ENCODE assay signal across 1 cellular context in the genomic region with DNA sequence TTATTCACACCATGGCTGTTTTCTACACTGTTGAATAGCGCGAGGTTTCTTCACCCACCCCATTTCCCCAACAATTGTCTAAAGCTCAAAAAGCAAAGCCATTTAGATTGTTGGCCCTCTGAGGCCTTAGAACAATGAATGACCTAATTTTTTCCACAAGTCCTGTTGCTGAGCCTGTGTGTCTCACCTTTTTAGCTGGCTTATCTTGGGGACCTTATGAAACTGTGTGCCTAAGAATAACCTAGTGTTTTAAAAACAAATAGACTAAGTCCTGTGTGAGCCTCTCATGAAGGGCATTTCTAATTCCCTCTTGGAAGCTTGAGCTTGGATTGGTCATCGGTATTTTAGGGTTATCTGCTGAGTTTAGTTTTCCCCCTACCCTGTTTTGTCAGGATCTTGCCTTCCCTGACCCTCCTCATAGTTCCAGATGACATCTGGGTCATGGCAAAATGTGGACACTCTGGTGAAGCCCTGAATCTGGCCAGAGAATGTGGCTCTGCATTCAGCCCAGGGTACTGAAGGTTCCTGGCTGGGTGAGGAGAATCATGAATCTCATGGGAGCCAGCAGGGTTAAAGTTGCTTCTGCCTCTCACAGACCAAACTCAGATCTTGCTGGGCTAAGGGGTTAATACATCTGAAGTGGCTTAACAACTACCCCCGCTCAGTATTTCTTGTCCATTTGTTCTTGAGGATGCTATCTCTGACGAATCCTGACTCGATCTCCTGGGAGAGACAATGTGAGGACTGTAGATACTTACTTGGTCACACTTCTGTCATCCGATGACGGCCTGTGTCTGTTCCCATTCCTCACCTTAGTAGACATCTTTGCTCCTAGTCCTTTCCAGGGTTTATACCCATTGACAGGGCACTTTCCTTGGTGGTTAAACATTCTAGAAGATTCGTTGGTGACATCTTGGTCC.
TF ChIP-seq lines count a peak whose summit lies in the region.

No MANE protein-coding gene starts in this region.

TF ChIP-seq in HepG2, 621 proteins besides CTCF, POLR2A, EP300 and RAD21 (continued from another document and continues in another):
- TF ChIP-seq ZNF382 (CRISPR knock-in tag; IDR thresholded peaks at IDR 0.05; ENCODE audit: borderline replicate concordance) (no peak), ZSCAN20 (CRISPR knock-in tag; IDR thresholded peaks at IDR 0.05; ENCODE audit: borderline replicate concordance) (peak; percentile 72; the same call in 1 of the 2 replicates), ASH2L (IDR thresholded peaks at IDR 0.05; ENCODE audit: insufficient read length, low read depth, low read length) (no peak), FOXA3 (CRISPR knock-in tag; IDR thresholded peaks at IDR 0.05) (peak; percentile 70), ZNF709 (CRISPR knock-in tag; IDR thresholded peaks at IDR 0.05) (no peak), GZF1 (CRISPR knock-in tag; IDR thresholded peaks at IDR 0.05) (peak; percentile 66; the same call in 1 of the 2 replicates), HNF1B (CRISPR knock-in tag; IDR thresholded peaks at IDR 0.05) (peak; percentile 69), PHF20 (CRISPR knock-in tag; IDR thresholded peaks at IDR 0.05) (no peak), TP53 (CRISPR knock-in tag; conservative IDR thresholded peaks at IDR 0.05) (peak; percentile 24; the same call in 1 of the 2 replicates), HOMEZ (CRISPR knock-in tag; IDR thresholded peaks at IDR 0.05; ENCODE audit: low read depth) (peak; percentile 65; the same call in 1 of the 2 replicates), ZNF136 (CRISPR knock-in tag; IDR thresholded peaks at IDR 0.05; ENCODE audit: low read depth) (no peak), FIP1L1 (IDR thresholded peaks at IDR 0.05; ENCODE audit: borderline replicate concordance, insufficient read depth, low read depth, low read length) (no peak), MAF1 (CRISPR knock-in tag; IDR thresholded peaks at IDR 0.05; ENCODE audit: borderline replicate concordance) (no peak), NFYC (CRISPR knock-in tag; IDR thresholded peaks at IDR 0.05) (peak; percentile 28; the same call in 1 of the 2 replicates), MEIS1 (CRISPR knock-in tag; IDR thresholded peaks at IDR 0.05; ENCODE audit: borderline replicate concordance) (no peak), DPF2 (CRISPR knock-in tag; IDR thresholded peaks at IDR 0.05; ENCODE audit: borderline replicate concordance, low read depth) (0 out of 2 replicates have a peak, but pooled peaks have one; percentile 13), ZBTB26 (CRISPR knock-in tag; IDR thresholded peaks at IDR 0.05; ENCODE audit: borderline replicate concordance) (no peak), ZBTB1 (CRISPR knock-in tag; IDR thresholded peaks at IDR 0.05; ENCODE audit: borderline replicate concordance) (no peak), SMAD1 (CRISPR knock-in tag; IDR thresholded peaks at IDR 0.05; ENCODE audit: borderline replicate concordance, low read depth) (no peak), CC2D1A (CRISPR knock-in tag; IDR thresholded peaks at IDR 0.05) (no peak), KAT8 (CRISPR knock-in tag; IDR thresholded peaks at IDR 0.05) (0 out of 2 replicates have a peak, but pooled peaks have one; percentile 19), TEAD3 (CRISPR knock-in tag; optimal IDR thresholded peaks at IDR 0.05; ENCODE audit: borderline replicate concordance) (peak; percentile 26), ZNF263 (CRISPR knock-in tag; IDR thresholded peaks at IDR 0.05) (no peak), RAD51 (IDR thresholded peaks at IDR 0.05; ENCODE audit: borderline replicate concordance) (no peak), IKZF1 (IDR thresholded peaks at IDR 0.05) (no peak), FOXO1 (CRISPR knock-in tag; IDR thresholded peaks at IDR 0.05) (peak; percentile 82), MED1 (CRISPR knock-in tag; IDR thresholded peaks at IDR 0.05) (peak; percentile 90), POLR2AphosphoS5 (IDR thresholded peaks at IDR 0.05; ENCODE audit: low read depth, low read length) (no peak), SCMH1 (CRISPR knock-in tag; IDR thresholded peaks at IDR 0.05; ENCODE audit: borderline replicate concordance) (no peak), ZSCAN12 (CRISPR knock-in tag; IDR thresholded peaks at IDR 0.05) (no peak), RARA (CRISPR knock-in tag; IDR thresholded peaks at IDR 0.05) (peak; percentile 70), ZNF567 (CRISPR knock-in tag; IDR thresholded peaks at IDR 0.05; ENCODE audit: borderline replicate concordance) (peak; percentile 66; the same call in 1 of the 2 replicates), WIZ (CRISPR knock-in tag; IDR thresholded peaks at IDR 0.05) (no peak), SNAPC2 (CRISPR knock-in tag; IDR thresholded peaks at IDR 0.05) (0 out of 2 replicates have a peak, but pooled peaks have one; percentile 43)
- TF ChIP-seq, protein P1, sequence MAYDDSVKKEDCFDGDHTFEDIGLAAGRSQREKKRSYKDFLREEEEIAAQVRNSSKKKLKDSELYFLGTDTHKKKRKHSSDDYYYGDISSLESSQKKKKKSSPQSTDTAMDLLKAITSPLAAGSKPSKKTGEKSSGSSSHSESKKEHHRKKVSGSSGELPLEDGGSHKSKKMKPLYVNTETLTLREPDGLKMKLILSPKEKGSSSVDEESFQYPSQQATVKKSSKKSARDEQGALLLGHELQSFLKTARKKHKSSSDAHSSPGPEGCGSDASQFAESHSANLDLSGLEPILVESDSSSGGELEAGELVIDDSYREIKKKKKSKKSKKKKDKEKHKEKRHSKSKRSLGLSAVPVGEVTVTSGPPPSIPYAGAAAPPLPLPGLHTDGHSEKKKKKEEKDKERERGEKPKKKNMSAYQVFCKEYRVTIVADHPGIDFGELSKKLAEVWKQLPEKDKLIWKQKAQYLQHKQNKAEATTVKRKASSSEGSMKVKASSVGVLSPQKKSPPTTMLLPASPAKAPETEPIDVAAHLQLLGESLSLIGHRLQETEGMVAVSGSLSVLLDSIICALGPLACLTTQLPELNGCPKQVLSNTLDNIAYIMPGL (CRISPR knock-in tag; IDR thresholded peaks at IDR 0.05; ENCODE audit: borderline replicate concordance in 1 of 2, low read depth in 1 of 2): no peak
- TF ChIP-seq, protein P2, sequence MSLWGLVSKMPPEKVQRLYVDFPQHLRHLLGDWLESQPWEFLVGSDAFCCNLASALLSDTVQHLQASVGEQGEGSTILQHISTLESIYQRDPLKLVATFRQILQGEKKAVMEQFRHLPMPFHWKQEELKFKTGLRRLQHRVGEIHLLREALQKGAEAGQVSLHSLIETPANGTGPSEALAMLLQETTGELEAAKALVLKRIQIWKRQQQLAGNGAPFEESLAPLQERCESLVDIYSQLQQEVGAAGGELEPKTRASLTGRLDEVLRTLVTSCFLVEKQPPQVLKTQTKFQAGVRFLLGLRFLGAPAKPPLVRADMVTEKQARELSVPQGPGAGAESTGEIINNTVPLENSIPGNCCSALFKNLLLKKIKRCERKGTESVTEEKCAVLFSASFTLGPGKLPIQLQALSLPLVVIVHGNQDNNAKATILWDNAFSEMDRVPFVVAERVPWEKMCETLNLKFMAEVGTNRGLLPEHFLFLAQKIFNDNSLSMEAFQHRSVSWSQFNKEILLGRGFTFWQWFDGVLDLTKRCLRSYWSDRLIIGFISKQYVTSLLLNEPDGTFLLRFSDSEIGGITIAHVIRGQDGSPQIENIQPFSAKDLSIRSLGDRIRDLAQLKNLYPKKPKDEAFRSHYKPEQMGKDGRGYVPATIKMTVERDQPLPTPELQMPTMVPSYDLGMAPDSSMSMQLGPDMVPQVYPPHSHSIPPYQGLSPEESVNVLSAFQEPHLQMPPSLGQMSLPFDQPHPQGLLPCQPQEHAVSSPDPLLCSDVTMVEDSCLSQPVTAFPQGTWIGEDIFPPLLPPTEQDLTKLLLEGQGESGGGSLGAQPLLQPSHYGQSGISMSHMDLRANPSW (CRISPR knock-in tag; IDR thresholded peaks at IDR 0.05; ENCODE audit: borderline replicate concordance): no peak
- TF ChIP-seq, protein P3, sequence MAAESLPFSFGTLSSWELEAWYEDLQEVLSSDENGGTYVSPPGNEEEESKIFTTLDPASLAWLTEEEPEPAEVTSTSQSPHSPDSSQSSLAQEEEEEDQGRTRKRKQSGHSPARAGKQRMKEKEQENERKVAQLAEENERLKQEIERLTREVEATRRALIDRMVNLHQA (CRISPR knock-in tag; IDR thresholded peaks at IDR 0.05): no peak
- TF ChIP-seq, protein P4, sequence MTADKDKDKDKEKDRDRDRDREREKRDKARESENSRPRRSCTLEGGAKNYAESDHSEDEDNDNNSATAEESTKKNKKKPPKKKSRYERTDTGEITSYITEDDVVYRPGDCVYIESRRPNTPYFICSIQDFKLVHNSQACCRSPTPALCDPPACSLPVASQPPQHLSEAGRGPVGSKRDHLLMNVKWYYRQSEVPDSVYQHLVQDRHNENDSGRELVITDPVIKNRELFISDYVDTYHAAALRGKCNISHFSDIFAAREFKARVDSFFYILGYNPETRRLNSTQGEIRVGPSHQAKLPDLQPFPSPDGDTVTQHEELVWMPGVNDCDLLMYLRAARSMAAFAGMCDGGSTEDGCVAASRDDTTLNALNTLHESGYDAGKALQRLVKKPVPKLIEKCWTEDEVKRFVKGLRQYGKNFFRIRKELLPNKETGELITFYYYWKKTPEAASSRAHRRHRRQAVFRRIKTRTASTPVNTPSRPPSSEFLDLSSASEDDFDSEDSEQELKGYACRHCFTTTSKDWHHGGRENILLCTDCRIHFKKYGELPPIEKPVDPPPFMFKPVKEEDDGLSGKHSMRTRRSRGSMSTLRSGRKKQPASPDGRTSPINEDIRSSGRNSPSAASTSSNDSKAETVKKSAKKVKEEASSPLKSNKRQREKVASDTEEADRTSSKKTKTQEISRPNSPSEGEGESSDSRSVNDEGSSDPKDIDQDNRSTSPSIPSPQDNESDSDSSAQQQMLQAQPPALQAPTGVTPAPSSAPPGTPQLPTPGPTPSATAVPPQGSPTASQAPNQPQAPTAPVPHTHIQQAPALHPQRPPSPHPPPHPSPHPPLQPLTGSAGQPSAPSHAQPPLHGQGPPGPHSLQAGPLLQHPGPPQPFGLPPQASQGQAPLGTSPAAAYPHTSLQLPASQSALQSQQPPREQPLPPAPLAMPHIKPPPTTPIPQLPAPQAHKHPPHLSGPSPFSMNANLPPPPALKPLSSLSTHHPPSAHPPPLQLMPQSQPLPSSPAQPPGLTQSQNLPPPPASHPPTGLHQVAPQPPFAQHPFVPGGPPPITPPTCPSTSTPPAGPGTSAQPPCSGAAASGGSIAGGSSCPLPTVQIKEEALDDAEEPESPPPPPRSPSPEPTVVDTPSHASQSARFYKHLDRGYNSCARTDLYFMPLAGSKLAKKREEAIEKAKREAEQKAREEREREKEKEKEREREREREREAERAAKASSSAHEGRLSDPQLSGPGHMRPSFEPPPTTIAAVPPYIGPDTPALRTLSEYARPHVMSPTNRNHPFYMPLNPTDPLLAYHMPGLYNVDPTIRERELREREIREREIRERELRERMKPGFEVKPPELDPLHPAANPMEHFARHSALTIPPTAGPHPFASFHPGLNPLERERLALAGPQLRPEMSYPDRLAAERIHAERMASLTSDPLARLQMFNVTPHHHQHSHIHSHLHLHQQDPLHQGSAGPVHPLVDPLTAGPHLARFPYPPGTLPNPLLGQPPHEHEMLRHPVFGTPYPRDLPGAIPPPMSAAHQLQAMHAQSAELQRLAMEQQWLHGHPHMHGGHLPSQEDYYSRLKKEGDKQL (CRISPR knock-in tag; IDR thresholded peaks at IDR 0.05; ENCODE audit: low read depth): peak; percentile 62; the same call in 1 of the 2 replicates
- TF ChIP-seq, protein P5, sequence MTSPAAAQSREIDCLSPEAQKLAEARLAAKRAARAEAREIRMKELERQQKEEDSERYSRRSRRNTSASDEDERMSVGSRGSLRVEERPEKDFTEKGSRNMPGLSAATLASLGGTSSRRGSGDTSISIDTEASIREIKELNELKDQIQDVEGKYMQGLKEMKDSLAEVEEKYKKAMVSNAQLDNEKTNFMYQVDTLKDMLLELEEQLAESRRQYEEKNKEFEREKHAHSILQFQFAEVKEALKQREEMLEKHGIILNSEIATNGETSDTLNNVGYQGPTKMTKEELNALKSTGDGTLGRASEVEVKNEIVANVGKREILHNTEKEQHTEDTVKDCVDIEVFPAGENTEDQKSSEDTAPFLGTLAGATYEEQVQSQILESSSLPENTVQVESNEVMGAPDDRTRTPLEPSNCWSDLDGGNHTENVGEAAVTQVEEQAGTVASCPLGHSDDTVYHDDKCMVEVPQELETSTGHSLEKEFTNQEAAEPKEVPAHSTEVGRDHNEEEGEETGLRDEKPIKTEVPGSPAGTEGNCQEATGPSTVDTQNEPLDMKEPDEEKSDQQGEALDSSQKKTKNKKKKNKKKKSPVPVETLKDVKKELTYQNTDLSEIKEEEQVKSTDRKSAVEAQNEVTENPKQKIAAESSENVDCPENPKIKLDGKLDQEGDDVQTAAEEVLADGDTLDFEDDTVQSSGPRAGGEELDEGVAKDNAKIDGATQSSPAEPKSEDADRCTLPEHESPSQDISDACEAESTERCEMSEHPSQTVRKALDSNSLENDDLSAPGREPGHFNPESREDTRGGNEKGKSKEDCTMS (CRISPR knock-in tag; conservative IDR thresholded peaks at IDR 0.05): no peak
